ENCODE assay signal across 8 cellular contexts in the genomic region with DNA sequence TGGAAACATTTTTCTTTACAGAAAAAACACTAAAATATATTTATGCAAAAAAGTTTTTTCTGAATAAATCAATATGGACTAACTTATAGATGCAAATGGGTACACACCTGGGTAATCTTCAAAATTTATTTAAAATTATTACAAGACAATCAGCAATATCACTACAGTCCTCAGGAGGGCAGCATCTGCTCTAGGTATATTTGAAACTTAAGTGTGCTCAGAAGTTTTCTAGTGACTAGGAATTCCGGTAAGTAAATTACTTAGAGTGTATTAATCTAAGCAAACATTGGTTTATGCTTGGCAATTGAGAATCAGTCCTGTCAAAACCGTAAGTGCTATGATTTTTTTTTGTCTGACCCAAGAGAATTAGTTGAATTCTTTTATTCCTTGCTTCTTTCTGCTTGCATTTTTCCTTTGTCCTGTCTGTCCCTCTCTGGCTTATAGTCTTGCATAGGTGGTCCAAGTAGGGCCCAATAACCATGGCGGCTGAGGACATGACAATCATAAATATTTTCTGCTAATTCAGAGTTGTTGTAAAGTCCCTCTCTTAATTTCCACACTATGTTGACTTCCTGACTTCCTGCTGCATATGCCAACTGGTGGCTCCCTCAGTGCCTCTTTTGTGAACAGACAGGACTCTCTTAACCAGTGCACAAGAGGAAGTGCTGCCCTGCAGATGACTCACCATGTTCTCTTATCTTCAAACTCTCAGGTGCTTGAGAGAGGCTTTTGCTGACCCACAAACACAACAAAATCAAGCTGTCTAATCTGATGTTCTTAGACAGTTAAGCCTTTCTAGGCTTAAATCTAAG.
DNase-seq lines count a peak whose midpoint lies in the region; ATAC-seq and TF ChIP-seq lines count a peak whose summit lies in the region.

No MANE protein-coding gene starts in this region.

- H3K27me3 ChIP-seq in lower lobe of right lung (ENCODE audit: low read depth) (no peaks in the 10 kb centered on the region), upper lobe of right lung (no peaks in the 10 kb centered on the region)

- CTCF ChIA-PET in GM10248 (lab: Yijun Ruan, JAX) = interaction anchor here (0.7 to 3.5 kb wide), 7 partner anchors 10 to 343 kb away, joined by 3 to 26 read pairs (median 4); no protein-coding TSS in a partner anchor
- CTCF ChIA-PET in HEK293 (lab: Yijun Ruan, JAX) = interaction anchor here (0.6 to 1.4 kb wide), 5 partner anchors 27 to 341 kb away, joined by 3 to 7 read pairs (median 3); no protein-coding TSS in a partner anchor
- CTCF ChIA-PET in RWPE1 (lab: Yijun Ruan, JAX) = interaction anchor here (0.8 kb wide), 1 partner anchor 313 kb away, joined by 3 read pairs; no protein-coding TSS in a partner anchor

- H3K4me1 ChIP-seq in HEK293 (ENCODE audit: control insufficient read depth, insufficient read depth, low read length) (no peaks in the 10 kb centered on the region), lower lobe of right lung (peaks cover 9% of the 10 kb centered on the region), upper lobe of right lung (peaks cover 5% of the 10 kb centered on the region)

- intact Hi-C loops in lower lobe of right lung (cut with DNase I) = loop anchor here (5.0 kb wide), 1 partner anchor 343 kb away; no protein-coding TSS in a partner anchor
- intact Hi-C loops in upper lobe of right lung (cut with DNase I) = loop anchor here (5.0 kb wide), 1 partner anchor 338 kb away; no protein-coding TSS in a partner anchor

- POLR2A ChIA-PET in GM10248 (lab: Yijun Ruan, JAX) = no interaction called here
- POLR2A ChIA-PET in HEK293 (lab: Yijun Ruan, JAX) = no interaction called here
- POLR2A ChIA-PET in RWPE1 (lab: Yijun Ruan, JAX; ENCODE audit: low non-redundant PET) = no interaction called here

- H3K4me3 ChIP-seq in HEK293 (ENCODE audit: low read depth, low read length) (no peak overlapping the region), LNCaP clone FGC (ENCODE audit: low read depth, low read length) (no peak overlapping the region), coronary artery (no peak overlapping the region), lower lobe of right lung (no peak overlapping the region), upper lobe of right lung (no peak overlapping the region)

- ATAC-seq in lower lobe of right lung (peak; percentile 88 to 94), upper lobe of right lung (peak; percentile 91)

- H3K36me3 ChIP-seq in HEK293 (ENCODE audit: control insufficient read depth in 2 of 2, insufficient read depth in 1 of 2, low read length in 2 of 2) (peaks cover 0 to 5% of the 10 kb centered on the region in 2 experiments; a peak in 1 of 3 replicates), lower lobe of right lung (no peaks in the 10 kb centered on the region), upper lobe of right lung (no peaks in the 10 kb centered on the region)

- no peak overlapping the region for H3K27ac ChIP-seq in HEK293 (ENCODE audit: extremely low read depth, low read depth, low read length)
- no peak overlapping the region for H3K27ac ChIP-seq in RWPE1
- no peak overlapping the region for H3K27ac ChIP-seq in coronary artery
- H3K27ac ChIP-seq in lower lobe of right lung = peak overlapping the region; percentile 14
- peak overlapping the region; percentile 63 for H3K27ac ChIP-seq in upper lobe of right lung

- TF ChIP-seq CTCF in GM10248 (IDR thresholded peaks at IDR 0.05; ENCODE audit: control extremely low read depth, extremely low read depth, low read depth, missing control alignments) (peak; percentile 41), HEK293 (tag by site-specific recombination; IDR thresholded peaks at IDR 0.05) (no peak), LNCaP clone FGC (IDR thresholded peaks at IDR 0.05; ENCODE audit: control insufficient read depth, extremely low read depth, insufficient read depth) (peak; percentile 62), RWPE1 (conservative IDR thresholded peaks at IDR 0.05; ENCODE audit: low read depth) (peak; percentile 69), coronary artery (IDR thresholded peaks at IDR 0.05) (peak; percentile 62), lower lobe of right lung (IDR thresholded peaks at IDR 0.05) (peak; percentile 73), upper lobe of right lung (IDR thresholded peaks at IDR 0.05) (peak; percentile 72)

- DNase-seq in AG08395 (ENCODE audit: low spot score) (peak; percentile 54), GM10248 (ENCODE audit: extremely low spot score) (peak; percentile 38), LNCaP clone FGC (ENCODE audit: low read depth) (peak; percentile 62), RWPE1 (ENCODE audit: low spot score) (peak; percentile 26), coronary artery (ENCODE audit: low spot score) (no peak), lower lobe of right lung (peak; percentile 43), upper lobe of right lung (no peak)

- no peaks in the 10 kb centered on the region for H3K9me3 ChIP-seq in HEK293 (ENCODE audit: control insufficient read depth, insufficient read depth, low read depth, low read length)
- no peaks in the 10 kb centered on the region for H3K9me3 ChIP-seq in lower lobe of right lung
- H3K9me3 ChIP-seq in upper lobe of right lung = no peaks in the 10 kb centered on the region

TF ChIP-seq in HEK293, 187 proteins besides CTCF, POLR2A, EP300 and RAD21:
- TF ChIP-seq TRIM28 (IDR thresholded peaks at IDR 0.05; ENCODE audit: borderline replicate concordance, low read length) = peak; percentile 78
- TF ChIP-seq ZNF549 (tag by site-specific recombination; IDR thresholded peaks at IDR 0.05) = peak; percentile 11; the same call in 1 of the 2 replicates
- no peak for TF ChIP-seq ZNF561 (tag by site-specific recombination; IDR thresholded peaks at IDR 0.05; ENCODE audit: borderline replicate concordance)
- peak; percentile 30 for TF ChIP-seq ZNF654 (tag by site-specific recombination; IDR thresholded peaks at IDR 0.05; ENCODE audit: low read depth)

Comparison
In these comparisons a context has a peak if more than half of its experiments do, and no peak if none do; other contexts are left out.
1. DNase-seq: peak in AG08395 (single experiment), GM10248 (single experiment), LNCaP clone FGC (single experiment), RWPE1 (single experiment) and lower lobe of right lung (single experiment); none in coronary artery (single experiment) and upper lobe of right lung (single experiment).
2. H3K27ac ChIP-seq: peak in lower lobe of right lung (single experiment) and upper lobe of right lung (single experiment); none in HEK293 (single experiment), RWPE1 (single experiment) and coronary artery (0 of 2).